ENCODE assay signal across 22 cellular contexts in the genomic region with DNA sequence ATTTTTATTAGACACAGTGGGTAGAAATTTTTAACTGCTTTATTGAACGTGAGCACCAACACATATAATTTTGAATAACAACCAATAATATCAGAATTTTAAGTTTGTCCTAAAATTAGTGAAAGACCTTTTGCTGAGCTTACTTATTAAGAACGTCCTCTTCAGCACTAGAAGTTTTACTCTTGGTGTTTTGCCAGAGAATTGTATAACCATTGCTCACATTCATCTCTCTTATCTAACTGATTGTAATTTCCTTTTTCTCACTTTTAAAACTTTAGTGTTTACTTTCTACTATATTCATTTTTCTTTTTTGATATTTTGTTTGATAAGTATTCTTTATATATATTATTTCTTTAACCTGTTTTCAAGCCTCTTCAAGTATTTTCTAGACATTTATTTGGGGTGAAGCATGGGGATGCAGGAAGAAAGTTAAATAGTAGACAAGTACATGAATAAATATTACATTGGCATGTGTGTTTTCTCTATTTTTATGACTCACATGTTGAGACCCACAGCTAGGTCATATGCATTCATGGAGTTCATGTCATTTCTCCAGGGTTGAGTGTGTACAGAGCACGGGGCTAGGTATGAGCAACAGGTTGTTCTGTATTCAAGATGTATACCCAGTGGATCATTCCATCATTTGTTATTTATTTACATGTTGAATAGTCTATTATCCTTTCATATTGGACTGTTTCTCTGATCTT.
A peak's percentile ranks its signal among the peaks of the same experiment; 100 is the strongest.
DNase-seq lines count a peak whose midpoint lies in the region; ATAC-seq, FAIRE-seq and TF ChIP-seq lines count a peak whose summit lies in the region.
"Had no signal": no experiment of that assay in that cellular context is flagged by ENCODE, and none has a peak within 500 bp of the region (broad histone marks: within the 10 kb centered on the region; RNA-seq: fewer than 3 reads in every experiment).

No MANE protein-coding gene starts in this region.

- H3K4me3 Mint-ChIP-seq in effector memory CD8-positive, alpha-beta T cell, result no peak overlapping the region
- H3K4me3 Mint-ChIP-seq in osteocyte (ENCODE audit: unreplicated experiment), result no peak overlapping the region
- H3K4me3 Mint-ChIP-seq: brain, naive B cell had no signal

- H4K20me1 ChIP-seq in fibroblast of lung (ENCODE audit: control insufficient read depth, extremely low read depth, insufficient read depth, low read length), result no peaks in the 10 kb centered on the region
- H4K20me1 ChIP-seq: BLaER1 treated with 17β-estradiol and CSF1 and Interleukin-3, amounts not matched to agents 10 nM and 100 nM had no signal

- CTCF ChIA-PET in RWPE1 (lab: Yijun Ruan, JAX), result interaction anchor here (0.7 to 2.2 kb wide), 3 partner anchors 16 to 1226 kb away, joined by 3 to 6 read pairs (median 5); no protein-coding TSS in a partner anchor

- no peak overlapping the region for H3K27ac Mint-ChIP-seq in effector memory CD8-positive, alpha-beta T cell
- H3K27ac Mint-ChIP-seq in osteocyte (ENCODE audit: unreplicated experiment), result no peak overlapping the region
- H3K27ac Mint-ChIP-seq: brain had no signal

- WGBS in pancreas, 2 donors, result 39 to 48% methylated on average over 3 of the region's 3 CpGs
- WGBS in spleen, 5 donors, result 29 to 62% (median 57%) methylated on average over 3 of the region's 3 CpGs

- no peaks in the 10 kb centered on the region for H3K4me1 Mint-ChIP-seq in effector memory CD8-positive, alpha-beta T cell (ENCODE audit: low read depth in 2 of 2)
- H3K4me1 Mint-ChIP-seq in osteocyte (ENCODE audit: unreplicated experiment), result peaks cover 26% of the 10 kb centered on the region
- H3K4me1 Mint-ChIP-seq: naive B cell had no signal

- no peak overlapping the region for H3K4me3 ChIP-seq in fibroblast of lung (replicated peaks in 1 of 4; ENCODE audit: control extremely low read depth in 1 of 4, insufficient read depth in 1 of 4, low read depth in 3 of 4, low read length in 4 of 4)
- no peak overlapping the region for H3K4me3 ChIP-seq in pancreas
- no peak overlapping the region for H3K4me3 ChIP-seq in spleen
- H3K4me3 ChIP-seq: BLaER1 treated with 17β-estradiol and CSF1 and Interleukin-3, amounts not matched to agents 10 nM and 100 nM; heart left ventricle; SJSA1; testis had no signal

- FAIRE-seq in pancreas (lab: Jason Lieb, UNC), result no peak
- FAIRE-seq: GM12891 had no signal

- no peak overlapping the region for H2AFZ ChIP-seq in fibroblast of lung (ENCODE audit: low read length)

- no peak overlapping the region for H3K4me2 ChIP-seq in fibroblast of lung (ENCODE audit: extremely low read depth, insufficient read depth, low read length)
- H3K4me2 ChIP-seq: BLaER1 treated with 17β-estradiol and CSF1 and Interleukin-3, amounts not matched to agents 10 nM and 100 nM had no signal

- no peaks in the 10 kb centered on the region for H3K9me3 Mint-ChIP-seq in effector memory CD8-positive, alpha-beta T cell
- H3K9me3 Mint-ChIP-seq in osteocyte (ENCODE audit: unreplicated experiment), result no peaks in the 10 kb centered on the region
- H3K9me3 Mint-ChIP-seq: brain had no signal

- POLR2A ChIA-PET in RWPE1 (lab: Yijun Ruan, JAX; ENCODE audit: low non-redundant PET), result no interaction called here

- peak in 3 of 4 donors; percentile 40 to 63 (median 51) for ATAC-seq in pancreas
- no peak for ATAC-seq in effector memory CD8-positive, alpha-beta T cell (replicated peaks)
- ATAC-seq: heart left ventricle, left colon had no signal

- no peaks in the 10 kb centered on the region for H3K9me3 ChIP-seq in fibroblast of lung (ENCODE audit: control insufficient read depth, insufficient read depth, low read depth, low read length)
- H3K9me3 ChIP-seq in pancreas, result no peaks in the 10 kb centered on the region
- H3K9me3 ChIP-seq in spleen, result no peaks in the 10 kb centered on the region
- H3K9me3 ChIP-seq: BLaER1 treated with 17β-estradiol and CSF1 and Interleukin-3, amounts not matched to agents 10 nM and 100 nM; heart left ventricle; SJSA1; testis had no signal

- H3K27ac ChIP-seq in RWPE1 (no peak overlapping the region), fibroblast of lung (ENCODE audit: insufficient read depth, low read length) (no peak overlapping the region), pancreas (no peak overlapping the region), spleen (no peak overlapping the region)
- H3K27ac ChIP-seq: BLaER1 treated with 17β-estradiol and CSF1 and Interleukin-3, amounts not matched to agents 10 nM and 100 nM; heart left ventricle; SJSA1; testis; VCaP had no signal

- H3K27me3 ChIP-seq in fibroblast of lung (ENCODE audit: control insufficient read depth, insufficient read depth, low read length) (no peaks in the 10 kb centered on the region), pancreas (no peaks in the 10 kb centered on the region), spleen (replicated peaks in 1 of 7) (no peaks in the 10 kb centered on the region)
- H3K27me3 ChIP-seq: BLaER1 treated with 17β-estradiol and CSF1 and Interleukin-3, amounts not matched to agents 10 nM and 100 nM; heart left ventricle; SJSA1; testis had no signal

- TF ChIP-seq CTCF in RWPE1 (conservative IDR thresholded peaks at IDR 0.05; ENCODE audit: low read depth) (no peak), fibroblast of lung (conservative IDR thresholded peaks at IDR 0.05 in 1 of 2, IDR thresholded peaks at IDR 0.05 in 1 of 2; ENCODE audit: low read depth in 1 of 2, low read length in 2 of 2) (no peak), pancreas (IDR thresholded peaks at IDR 0.05) (no peak), spleen (IDR thresholded peaks at IDR 0.05 in 8 of 11, conservative IDR thresholded peaks at IDR 0.05 in 3 of 11) (no peak), osteocyte (IDR thresholded peaks at IDR 0.05) (no peak)

- intact Hi-C loops in pancreas (cut with DNase I) (no loop called here), spleen (cut with DNase I; ENCODE audit: low total_unique reads) (no loop called here)

- H3K36me3 ChIP-seq in fibroblast of lung (ENCODE audit: control insufficient read depth, insufficient read depth, low read length), result no peaks in the 10 kb centered on the region
- no peaks in the 10 kb centered on the region for H3K36me3 ChIP-seq in pancreas
- H3K36me3 ChIP-seq in spleen, result no peaks in the 10 kb centered on the region
- H3K36me3 ChIP-seq: BLaER1 treated with 17β-estradiol and CSF1 and Interleukin-3, amounts not matched to agents 10 nM and 100 nM; heart left ventricle; SJSA1 had no signal

- DNase-seq in HCEC 1CT (peak; percentile 44), RWPE1 (ENCODE audit: low spot score) (peak; percentile 44), fibroblast of lung (ENCODE audit: low read depth in 2 of 2) (peak; percentile 42 to 77), pancreas (no peak), spleen (no peak), NCI-H524 (lab: John Stamatoyannopoulos, UW) (no peak), osteocyte (ENCODE audit: extremely low spot score, unreplicated experiment) (no peak)
- DNase-seq in effector memory CD8-positive, alpha-beta T cell, result no peak
- DNase-seq: activated CD8-positive, alpha-beta memory T cell treated with anti-CD3 and anti-CD28 coated beads for 24 hours; activated effector memory CD4-positive, alpha-beta T cell treated with Interleukin-2 at 50 U/mL for 16 hours; effector CD4-positive, alpha-beta T cell; heart left ventricle; left colon; MV-4-11; naive B cell; stimulated activated CD4-positive, alpha-beta T cell treated with anti-CD3 and anti-CD28 coated beads, Interleukin-1b, Interleukin-23, amount 100 ng/mL, for 48 hours; testis had no signal

- no peaks in the 10 kb centered on the region for H3K79me2 ChIP-seq in fibroblast of lung (ENCODE audit: control insufficient read depth, insufficient read depth, low read length)

- no peak for TF ChIP-seq POLR2A in spleen (IDR thresholded peaks at IDR 0.05)

- peaks cover 8% of the 10 kb centered on the region in 2 donors for H3K27me3 Mint-ChIP-seq in effector memory CD8-positive, alpha-beta T cell
- H3K27me3 Mint-ChIP-seq in osteocyte (ENCODE audit: unreplicated experiment), result no peaks in the 10 kb centered on the region
- H3K27me3 Mint-ChIP-seq: brain had no signal

- no peak overlapping the region for H3K9ac ChIP-seq in fibroblast of lung (ENCODE audit: insufficient read depth, low read length)
- H3K9ac ChIP-seq: BLaER1 treated with 17β-estradiol and CSF1 and Interleukin-3, amounts not matched to agents 10 nM and 100 nM had no signal

- peaks cover 2% of the 10 kb centered on the region for H3K4me1 ChIP-seq in fibroblast of lung (ENCODE audit: control insufficient read depth, extremely low read depth, insufficient read depth, low read length)
- peaks cover 0 to 6% (median 0%) of the 10 kb centered on the region in 3 donors for H3K4me1 ChIP-seq in pancreas
- peaks cover 0 to 7% (median 0%) of the 10 kb centered on the region in 6 donors for H3K4me1 ChIP-seq in spleen
- H3K4me1 ChIP-seq: BLaER1 treated with 17β-estradiol and CSF1 and Interleukin-3, amounts not matched to agents 10 nM and 100 nM; testis had no signal

- no peaks in the 10 kb centered on the region for H3K36me3 Mint-ChIP-seq in effector memory CD8-positive, alpha-beta T cell (ENCODE audit: insufficient read depth)
- no peaks in the 10 kb centered on the region for H3K36me3 Mint-ChIP-seq in osteocyte (ENCODE audit: unreplicated experiment)
- H3K36me3 Mint-ChIP-seq: brain, naive B cell had no signal

Comparison
In these comparisons a context has a peak if more than half of its experiments do, and no peak if none do; other contexts are left out.
1. DNase-seq: peak in HCEC 1CT (single experiment), RWPE1 (single experiment) and fibroblast of lung (2 of 2); none in pancreas (0 of 6), spleen (single experiment), NCI-H524 (0 of 2), effector memory CD8-positive, alpha-beta T cell (0 of 3) and osteocyte (single experiment).